Comparison of ENCODE assay signal across 8 cellular contexts in the genomic region with DNA sequence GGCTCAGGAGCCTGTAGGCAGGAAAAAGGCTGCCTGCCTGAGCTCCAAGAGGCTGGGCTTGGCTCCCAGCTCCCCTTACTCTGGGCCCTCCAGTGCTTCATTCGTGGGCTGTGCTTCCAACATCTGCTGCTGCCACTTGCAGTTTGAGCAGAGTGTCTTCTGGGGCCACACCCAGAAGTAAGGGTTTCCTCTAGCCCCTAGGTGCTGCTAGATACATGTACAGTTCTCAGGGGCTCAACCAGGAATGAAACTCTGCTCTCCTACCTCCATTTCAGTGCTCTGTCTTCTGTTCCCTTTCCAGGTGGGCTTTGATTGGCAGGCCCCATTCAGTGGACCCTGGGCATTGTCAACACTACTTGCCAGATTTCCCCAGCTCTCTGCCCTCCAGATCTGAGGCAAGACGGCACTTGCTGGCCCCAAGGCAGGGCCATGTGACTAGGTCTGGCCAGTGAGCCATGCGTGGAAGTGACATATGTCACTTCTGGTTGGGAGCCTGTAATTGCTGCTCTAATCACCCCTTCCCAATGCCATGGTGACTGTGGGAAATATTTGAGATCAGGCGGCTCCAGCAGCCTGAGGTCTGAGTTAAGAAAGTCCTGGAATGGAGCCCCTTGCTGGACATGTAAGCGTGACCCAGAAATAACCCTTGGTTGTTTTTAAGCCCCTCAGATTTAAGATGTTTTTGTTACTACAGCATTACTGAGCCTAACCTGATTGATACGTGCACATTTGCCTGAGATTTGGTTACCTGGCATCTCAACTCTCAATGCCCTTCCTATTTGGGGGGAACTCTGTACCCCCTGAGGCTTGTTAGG. TPM values are rescaled to one million over a fixed set of nuclear protein-coding genes. Genes with fewer than 3 reads are reported as not detected.
DNase-seq lines count a peak whose midpoint lies in the region; ATAC-seq and TF ChIP-seq lines count a peak whose summit lies in the region.

No MANE protein-coding gene starts in this region.

- no peak overlapping the region for H3T11ph ChIP-seq in H9 (ENCODE audit: low read length)

- H3K56ac ChIP-seq in H9 (ENCODE audit: insufficient read length, low read depth, low read length) = no peak overlapping the region

- H3K79me1 ChIP-seq in H9 (ENCODE audit: insufficient read depth, low read depth, low read length, poor library complexity, severe bottlenecking) = no peaks in the 10 kb centered on the region

- H3K4me1 ChIP-seq in skeletal muscle tissue (ENCODE audit: control insufficient read depth in 3 of 3, insufficient read depth in 3 of 3, low read length in 3 of 3) = peaks cover 21 to 26% (median 21%) of the 10 kb centered on the region in 3 donors
- H3K4me1 ChIP-seq in H9 (ENCODE audit: insufficient read depth, low read length) = peaks cover 8% of the 10 kb centered on the region; the same call in 1 of the 2 replicates

- peaks cover 1% of the 10 kb centered on the region; the same call in 1 of the 2 replicates for H3K27me3 Mint-ChIP-seq in H9 (ENCODE audit: low read depth)
- peaks cover 10% of the 10 kb centered on the region for H3K27me3 Mint-ChIP-seq in activated T-cell treated with anti-CD3 and anti-CD28 coated beads, Interleukin-2, amount 50 U/mL, for 24 hours

- no peak overlapping the region for H2BK20ac ChIP-seq in H9 (ENCODE audit: low read depth, low read length, poor library complexity, severe bottlenecking)

- peak overlapping the region in 1 of 3 experiments; percentile 78; a peak in 2 of 7 replicates for H3K27ac Mint-ChIP-seq in H9
- no peak overlapping the region for H3K27ac Mint-ChIP-seq in activated T-cell treated with anti-CD3 and anti-CD28 coated beads, Interleukin-2, amount 50 U/mL, for 24 hours

- no peaks in the 10 kb centered on the region for H3K9me3 ChIP-seq in skeletal muscle tissue (ENCODE audit: control insufficient read depth in 3 of 3, low read length in 3 of 3)
- no peaks in the 10 kb centered on the region for H3K9me3 ChIP-seq in H9 (ENCODE audit: control insufficient read depth, low read depth, low read length)

- H3K4me3 Mint-ChIP-seq in H9 = no peak overlapping the region
- H3K4me3 Mint-ChIP-seq in activated T-cell treated with anti-CD3 and anti-CD28 coated beads, Interleukin-2, amount 50 U/mL, for 24 hours = no peak overlapping the region

- no peak overlapping the region for H2BK12ac ChIP-seq in H9 (ENCODE audit: insufficient read length, low read depth, low read length)

- no peak overlapping the region for H3K18ac ChIP-seq in H9 (ENCODE audit: insufficient read length, low read depth, low read length)

- no peaks in the 10 kb centered on the region for H3K36me3 Mint-ChIP-seq in H9 (ENCODE audit: insufficient read depth in 1 of 3, low read depth in 3 of 3)
- no peaks in the 10 kb centered on the region for H3K36me3 Mint-ChIP-seq in activated T-cell treated with anti-CD3 and anti-CD28 coated beads, Interleukin-2, amount 50 U/mL, for 24 hours (ENCODE audit: low read depth)

- no peak overlapping the region for H2BK120ac ChIP-seq in H9 (ENCODE audit: low read depth, low read length, poor library complexity, severe bottlenecking)

- H2AFZ ChIP-seq in H9 (ENCODE audit: low read length) = no peak overlapping the region

- no peaks in the 10 kb centered on the region for H3K79me2 ChIP-seq in H9 (ENCODE audit: insufficient read depth, low read length)

- no CpG with 5 or more reads among the region's 6 CpGs for WGBS in H9 (ENCODE audit: extremely low coverage, insufficient read length, low lambda C conversion rate)

- H3K4me3 ChIP-seq in cardiac fibroblast (replicated peaks in 1 of 2; ENCODE audit: low read depth in 2 of 2, low read length in 2 of 2) = no peak overlapping the region
- peak overlapping the region in 2 of 3 donors; percentile 22 to 32 for H3K4me3 ChIP-seq in skeletal muscle tissue (ENCODE audit: low read length in 3 of 3)

- no peaks in the 10 kb centered on the region for H3K36me3 ChIP-seq in skeletal muscle tissue (ENCODE audit: control insufficient read depth in 3 of 3, insufficient read depth in 3 of 3, low read length in 3 of 3)

- no peak overlapping the region for H4K5ac ChIP-seq in H9 (ENCODE audit: insufficient read length, low read depth, low read length)

- H4K20me1 ChIP-seq in H9 (ENCODE audit: control insufficient read depth, insufficient read depth, insufficient read length) = no peaks in the 10 kb centered on the region

- no peak overlapping the region for H3K23ac ChIP-seq in H9 (ENCODE audit: insufficient read length, low read depth, low read length)

- peak; percentile 6 for DNase-seq in NCI-H510A treated with DMSO at 0.1 percent for 48 hours (lab: John Stamatoyannopoulos, UW)
- DNase-seq in NCI-H510A (lab: John Stamatoyannopoulos, UW) = no peak
- peak; percentile 22 to 33 for DNase-seq in cardiac fibroblast (ENCODE audit: low read depth in 2 of 2)
- no peak for DNase-seq in H9
- no peak for DNase-seq in NCI-H187 treated with DMSO at 0.1 percent for 48 hours (lab: John Stamatoyannopoulos, UW)
- no peak for DNase-seq in activated T-cell treated with anti-CD3 and anti-CD28 coated beads, Interleukin-2, amount 50 U/mL, for 24 hours

- no peak overlapping the region for H3K4ac ChIP-seq in H9 (ENCODE audit: low read depth, low read length)

- H3K9ac ChIP-seq in skeletal muscle tissue (ENCODE audit: low read depth in 1 of 3, low read length in 3 of 3) = peak overlapping the region; percentile 12 to 69 (median 21)
- H3K9ac ChIP-seq in H9 (ENCODE audit: extremely low read depth, insufficient read length, low read length) = no peak overlapping the region

- no peaks in the 10 kb centered on the region for H3K23me2 ChIP-seq in H9 (ENCODE audit: insufficient read length, low read depth, low read length, poor library complexity, severe bottlenecking)

- H3K4me2 ChIP-seq in H9 (ENCODE audit: insufficient read depth, insufficient read length, low read length) = no peak overlapping the region

- H3K27ac ChIP-seq in skeletal muscle tissue (ENCODE audit: low read depth, low read length) = peak overlapping the region; percentile 28
- no peak overlapping the region for H3K27ac ChIP-seq in H9 (ENCODE audit: insufficient read length, low read depth, low read length)

- no peak overlapping the region for H2BK5ac ChIP-seq in H9 (ENCODE audit: insufficient read length, low read length)

- H3K4me1 Mint-ChIP-seq in H9 = peaks cover 45 to 51% of the 10 kb centered on the region in 2 experiments
- H3K4me1 Mint-ChIP-seq in activated T-cell treated with anti-CD3 and anti-CD28 coated beads, Interleukin-2, amount 50 U/mL, for 24 hours (ENCODE audit: low read depth) = no peaks in the 10 kb centered on the region

- H3K27me3 ChIP-seq in skeletal muscle tissue (ENCODE audit: control insufficient read depth in 3 of 3, insufficient read depth in 3 of 3, low read length in 3 of 3) (peaks cover 0 to 2% (median 0%) of the 10 kb centered on the region in 3 donors), H9 (ENCODE audit: insufficient read depth, low read length) (no peaks in the 10 kb centered on the region)

- H4K91ac ChIP-seq in H9 (ENCODE audit: insufficient read length, low read depth, low read length) = no peak overlapping the region

- H2AK5ac ChIP-seq in H9 (ENCODE audit: insufficient read length, low read length) = no peak overlapping the region

- no peaks in the 10 kb centered on the region for H3K9me3 Mint-ChIP-seq in H9
- no peaks in the 10 kb centered on the region for H3K9me3 Mint-ChIP-seq in activated T-cell treated with anti-CD3 and anti-CD28 coated beads, Interleukin-2, amount 50 U/mL, for 24 hours

- ATAC-seq in HG03460 (IDR thresholded peaks at IDR 0.05; ENCODE audit: unreplicated experiment) = peak; percentile 62

- peak; percentile 11 for TF ChIP-seq CTCF in cardiac fibroblast (IDR thresholded peaks at IDR 0.05; ENCODE audit: low read depth, low read length)
- TF ChIP-seq CTCF in H9 (conservative IDR thresholded peaks at IDR 0.05) = no peak

- no peak overlapping the region for H2BK15ac ChIP-seq in H9 (ENCODE audit: low read depth, low read length)

- H4K8ac ChIP-seq in H9 (replicated peaks; ENCODE audit: insufficient read length, low read depth, low read length) = no peak overlapping the region

- no peak overlapping the region for H3K14ac ChIP-seq in H9 (ENCODE audit: insufficient read depth, low read length)

RNA-seq across cellular contexts. Expression of a gene that starts 9.4 kb away (rescaled TPM):
- total RNA-seq in skeletal muscle tissue (41.8 TPM), H9 (2021) (120 and 121 TPM in 2 replicates)

Comparison
In these comparisons a context has a peak if more than half of its experiments do, and no peak if none do; other contexts are left out.
1. DNase-seq: peak in NCI-H510A treated with DMSO at 0.1 percent for 48 hours (single experiment) and cardiac fibroblast (2 of 2); none in NCI-H510A (single experiment), H9 (single experiment), NCI-H187 treated with DMSO at 0.1 percent for 48 hours (single experiment) and activated T-cell treated with anti-CD3 and anti-CD28 coated beads, Interleukin-2, amount 50 U/mL, for 24 hours (single experiment).
2. H3K4me3 ChIP-seq: peak in skeletal muscle tissue (2 of 3); none in cardiac fibroblast (0 of 2).